In genomic region chr15:60708684-60709083, GRCh38 we compare ENCODE assay signal across 28 cellular contexts.
DNase-seq lines count a peak whose midpoint lies in the region; ATAC-seq, FAIRE-seq and TF ChIP-seq lines count a peak whose summit lies in the region.
"Had no signal": no experiment of that assay in that cellular context is flagged by ENCODE, and none has a peak within 500 bp of the region (broad histone marks: within the 10 kb centered on the region; RNA-seq: fewer than 3 reads in every experiment).

No MANE protein-coding gene starts in this region.

- H3K23ac ChIP-seq in IMR-90 (ENCODE audit: low read depth, low read length): no peak overlapping the region

- ATAC-seq in IMR-90 (ENCODE audit: low read depth): peak; percentile 92
- ATAC-seq: foreskin keratinocyte, Panc1 had no signal

- peak; percentile 25; the same call in 1 of the 2 replicates for TF ChIP-seq RAD21 in IMR-90 (IDR thresholded peaks at IDR 0.05; ENCODE audit: low read length)

- peak overlapping the region in 1 of 2 experiments; percentile 90; a peak in 1 of 4 replicates for H4K8ac ChIP-seq in IMR-90 (ENCODE audit: low read depth in 2 of 2, low read length in 2 of 2)

- TF ChIP-seq CTCF in AG04450 (IDR thresholded peaks at IDR 0.05; ENCODE audit: low read depth, low read length) (no peak), IMR-90 (conservative IDR thresholded peaks at IDR 0.05; ENCODE audit: low read depth, low read length) (no peak), astrocyte of the spinal cord (IDR thresholded peaks at IDR 0.05; ENCODE audit: low read depth, low read length) (no peak)

- no TSS peak for BruUV-seq in IMR-90 (replicated peaks; lab: Mats Ljungman, UMichigan)

- no peak for TF ChIP-seq POLR2A in IMR-90 (IDR thresholded peaks at IDR 0.05; ENCODE audit: low read depth, low read length)

- dilution Hi-C loops in IMR-90 (cut with HindIII; ENCODE audit: low sequenced_read_pairs, unreplicated experiment): no loop called here

- H4K91ac ChIP-seq in IMR-90 (ENCODE audit: insufficient read depth, low read depth, low read length): no peak overlapping the region

- H3K4me3 ChIP-seq in AG04450 (ENCODE audit: low read depth, low read length): no peak overlapping the region
- H3K4me3 ChIP-seq in IMR-90 (ENCODE audit: insufficient read depth, low read depth, low read length): no peak overlapping the region
- H3K4me3 ChIP-seq in astrocyte of the spinal cord (ENCODE audit: low read depth, low read length): no peak overlapping the region
- H3K4me3 ChIP-seq: ascending aorta had no signal

- H3K56ac ChIP-seq in IMR-90 (ENCODE audit: extremely low read depth, insufficient read depth, low read length): no peak overlapping the region

- H3K4me2 ChIP-seq in IMR-90 (ENCODE audit: low read depth, low read length): no peak overlapping the region

- H3K4me1 ChIP-seq in IMR-90 (ENCODE audit: control insufficient read depth, insufficient read depth, low read length): peaks cover 17% of the 10 kb centered on the region
- H3K4me1 ChIP-seq: foreskin keratinocyte had no signal

- no peak overlapping the region for H2AK9ac ChIP-seq in IMR-90 (replicated peaks; ENCODE audit: low read depth, low read length, poor library complexity)

- H4K20me1 ChIP-seq in IMR-90 (ENCODE audit: insufficient read depth, low read length): no peaks in the 10 kb centered on the region

- no peaks in the 10 kb centered on the region for H3K79me1 ChIP-seq in IMR-90 (ENCODE audit: low read depth in 1 of 2, low read length in 2 of 2)

- in situ Hi-C loops in IMR-90 (cut with MboI; ENCODE audit: low sequenced_read_pairs) (no loop called here), astrocyte of the spinal cord (cut with HindIII; ENCODE audit: low sequenced_read_pairs) (no loop called here)

- H3K36me3 ChIP-seq in IMR-90 (ENCODE audit: control insufficient read depth, insufficient read depth, low read length): no peaks in the 10 kb centered on the region
- H3K36me3 ChIP-seq: ascending aorta, neutrophil had no signal

- no peak for FAIRE-seq in GM19239 (lab: Jason Lieb, UNC)
- FAIRE-seq: urothelium cell line had no signal

- WGBS in IMR-90 (ENCODE audit: extremely low coverage in 2 of 2, insufficient read length in 1 of 2), 2 experiments: no CpG with 5 or more reads among the region's 3 CpGs

- H3K27me3 ChIP-seq in AG04450 (ENCODE audit: control insufficient read depth, insufficient read depth, low read length): no peaks in the 10 kb centered on the region
- no peaks in the 10 kb centered on the region for H3K27me3 ChIP-seq in IMR-90 (ENCODE audit: control insufficient read depth, insufficient read depth, low read length)
- H3K27me3 ChIP-seq: ascending aorta, neutrophil had no signal

- no peaks in the 10 kb centered on the region for H3K9me3 ChIP-seq in AG04450 (ENCODE audit: control insufficient read depth, insufficient read depth, low read length)
- no peaks in the 10 kb centered on the region for H3K9me3 ChIP-seq in IMR-90 (ENCODE audit: control insufficient read depth, insufficient read depth, low read length)
- H3K9me3 ChIP-seq: ascending aorta, neutrophil had no signal

- CTCF ChIA-PET in AG04450 (lab: Charles Lee) (interaction anchor here (0.7 to 0.8 kb wide), 2 partner anchors 41 to 49 kb away, joined by 3 read pairs; no protein-coding TSS in a partner anchor), IMR-90 (lab: Yijun Ruan, JAX) (interaction anchor here (0.6 to 0.9 kb wide), 3 partner anchors 11 to 118 kb away, joined by 3 read pairs; no protein-coding TSS in a partner anchor)

- H2BK20ac ChIP-seq in IMR-90 (ENCODE audit: low read depth, low read length): peak overlapping the region; percentile 70; the same call in 1 of the 2 replicates

- no peak overlapping the region for H3K18ac ChIP-seq in IMR-90 (ENCODE audit: low read depth, low read length)

- no peak overlapping the region for H4K5ac ChIP-seq in IMR-90 (ENCODE audit: low read depth, low read length)

- peak overlapping the region; percentile 12; the same call in 1 of the 2 replicates for H3K14ac ChIP-seq in IMR-90 (replicated peaks; ENCODE audit: low read depth, low read length)

- peak overlapping the region; percentile 34 for H3K27ac ChIP-seq in AG04450 (ENCODE audit: low read depth, low read length)
- H3K27ac ChIP-seq in IMR-90 (ENCODE audit: insufficient read depth, low read length): peak overlapping the region; percentile 25; the same call in 1 of the 2 replicates
- H3K27ac ChIP-seq: ascending aorta, foreskin keratinocyte, neutrophil had no signal

- H3K4ac ChIP-seq in IMR-90 (ENCODE audit: low read depth, low read length): peak overlapping the region; percentile 87; the same call in 1 of the 2 replicates

- H2AK5ac ChIP-seq in IMR-90 (ENCODE audit: low read depth, low read length): no peak overlapping the region

- POLR2A ChIA-PET in AG04450 (lab: Yijun Ruan, JAX): interaction anchor here (0.7 to 0.9 kb wide), 2 partner anchors 8 to 27 kb away, joined by 3 to 7 read pairs; no protein-coding TSS in a partner anchor
- POLR2A ChIA-PET in IMR-90 (lab: Charles Lee; ENCODE audit: unreplicated experiment): no interaction called here

- no peak overlapping the region for H2AFZ ChIP-seq in IMR-90 (replicated peaks; ENCODE audit: low read length, poor library complexity)

- H2BK5ac ChIP-seq in IMR-90 (ENCODE audit: low read depth, low read length, poor library complexity, severe bottlenecking): peak overlapping the region; percentile 88

- DNase-seq in AG04450 (ENCODE audit: low read depth, low spot score): peak; percentile 91
- peak; percentile 99 for DNase-seq in IMR-90
- peak; percentile 81 for DNase-seq in astrocyte of the spinal cord (ENCODE audit: low read depth, low spot score)
- DNase-seq in hepatic stellate cell (ENCODE audit: low spot score): peak; percentile 48
- DNase-seq in activated effector memory CD4-positive, alpha-beta T cell treated with anti-CD3 and anti-CD28 coated beads, Interleukin-2, amount 50 U/mL, for 16 hours: no peak
- no peak for DNase-seq in GM19239 (ENCODE audit: insufficient read length, low spot score)
- DNase-seq in activated gamma-delta T cell treated with Interleukin-2 at 50 U/mL for 16 hours: no peak
- DNase-seq in activated CD4-positive, alpha-beta T cell treated with anti-CD3 and anti-CD28 coated beads, Interleukin-2, amount 50 U/mL, for 1 hour: no peak
- DNase-seq: 8988T; activated CD4-positive, alpha-beta memory T cell treated with anti-CD3 and anti-CD28 coated beads, Interleukin-2, amount 10 ng/mL, durations not matched to agents 7 days and 5 days; activated naive CD4-positive, alpha-beta T cell treated with anti-CD3 and anti-CD28 coated beads, Interleukin-2, amount 10 ng/mL, durations not matched to agents 7 days and 5 days; activated T-cell treated with anti-CD3 and anti-CD28 coated beads for 4 hours; DMS 273 treated with DMSO at 0.1 percent for 48 hours; endodermal cell; foreskin keratinocyte; GF-D8; GOT3; hippocampal formation; islet precursor cell; KBM-7; mammary epithelial cell; NCI-H1930; NCI-H345; T-helper 2 cell had no signal

- no peak overlapping the region for H3K9ac ChIP-seq in IMR-90 (ENCODE audit: low read depth, low read length)

- peak overlapping the region; percentile 97; the same call in 1 of the 2 replicates for H2BK120ac ChIP-seq in IMR-90 (ENCODE audit: low read depth, low read length)

- intact Hi-C loops in IMR-90 (cut with micrococcal nuclease): loop anchor here (5.0 kb wide), 1 partner anchor 344 kb away; no protein-coding TSS in a partner anchor

- peaks cover 19% of the 10 kb centered on the region for H3K9me1 ChIP-seq in IMR-90 (ENCODE audit: insufficient read depth, low read length)

- no peak overlapping the region for H2BK15ac ChIP-seq in IMR-90 (ENCODE audit: low read depth, low read length)

TF ChIP-seq in IMR-90, 13 proteins besides CTCF, POLR2A, EP300 and RAD21:
- TF ChIP-seq CHD1 (IDR thresholded peaks at IDR 0.05; ENCODE audit: low read depth, low read length): no peak
- TF ChIP-seq ELK1 (IDR thresholded peaks at IDR 0.05; ENCODE audit: borderline replicate concordance, low read depth, low read length): no peak
- peak; percentile 62; the same call in 1 of the 2 replicates for TF ChIP-seq NFE2L2 (IDR thresholded peaks at IDR 0.05; ENCODE audit: low read depth, low read length)
- peak; percentile 86 for TF ChIP-seq MAFK (IDR thresholded peaks at IDR 0.05; ENCODE audit: low read depth, low read length)
- peak; percentile 82 for TF ChIP-seq RCOR1 (IDR thresholded peaks at IDR 0.05; ENCODE audit: insufficient replicate concordance, low read length)
- TF ChIP-seq BHLHE40 (IDR thresholded peaks at IDR 0.05; ENCODE audit: low read depth, low read length): peak; percentile 40; the same call in 1 of the 2 replicates
- peak; percentile 88 for TF ChIP-seq FOS (IDR thresholded peaks at IDR 0.05; ENCODE audit: low read depth, low read length)
- TF ChIP-seq RFX5 (IDR thresholded peaks at IDR 0.05; ENCODE audit: low read depth, low read length): no peak
- TF ChIP-seq MAZ (IDR thresholded peaks at IDR 0.05; ENCODE audit: borderline replicate concordance, low read depth, low read length): no peak
- no peak; the same call in 1 of the 2 replicates for TF ChIP-seq CEBPB (IDR thresholded peaks at IDR 0.05; ENCODE audit: low read depth, low read length)
- no peak for TF ChIP-seq USF2 (IDR thresholded peaks at IDR 0.05; ENCODE audit: low read depth, low read length)
- TF ChIP-seq MXI1 (IDR thresholded peaks at IDR 0.05; ENCODE audit: borderline replicate concordance, low read depth, low read length): no peak

Comparison
In these comparisons a context has a peak if more than half of its experiments do, and no peak if none do; other contexts are left out.
1. DNase-seq: peak in AG04450 (single experiment), IMR-90 (single experiment), astrocyte of the spinal cord (single experiment) and hepatic stellate cell (single experiment); none in activated effector memory CD4-positive, alpha-beta T cell treated with anti-CD3 and anti-CD28 coated beads, Interleukin-2, amount 50 U/mL, for 16 hours (single experiment), GM19239 (single experiment), activated gamma-delta T cell treated with Interleukin-2 at 50 U/mL for 16 hours (single experiment) and activated CD4-positive, alpha-beta T cell treated with anti-CD3 and anti-CD28 coated beads, Interleukin-2, amount 50 U/mL, for 1 hour (single experiment).